ENCODE assay signal across 1 cellular context in the genomic region with DNA sequence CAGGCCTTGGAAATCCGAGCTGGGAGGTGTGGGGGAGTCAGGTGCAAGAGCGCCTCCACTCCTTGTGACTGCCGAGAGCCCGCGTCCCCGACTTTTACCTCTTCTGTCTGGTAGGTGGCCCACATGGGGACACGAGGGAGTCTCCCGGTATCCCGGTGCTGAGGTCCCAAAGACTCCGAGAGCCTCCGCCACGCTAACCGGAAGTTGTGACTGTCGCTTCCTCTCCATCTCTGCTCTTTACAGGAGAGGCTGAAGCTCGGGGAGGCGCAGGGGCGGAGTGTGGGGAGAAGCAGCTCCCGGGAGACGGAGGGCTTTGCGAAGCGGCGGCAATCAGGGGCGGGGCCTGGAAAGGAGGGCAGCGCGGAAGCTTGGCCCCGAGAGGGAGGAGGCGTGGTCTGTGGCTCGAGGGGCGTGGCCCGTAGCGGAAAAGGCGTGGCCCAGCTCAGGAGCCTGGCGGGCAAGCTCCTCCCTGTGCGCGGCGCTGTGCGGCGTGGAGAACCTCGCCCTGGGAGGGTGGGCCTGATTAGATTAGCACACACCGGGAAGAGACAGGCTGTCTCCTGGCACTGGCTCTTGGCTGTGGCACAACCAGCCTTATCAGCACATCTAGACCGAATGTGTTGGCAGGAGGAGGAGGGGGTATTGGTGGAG.
TF ChIP-seq lines count a peak whose summit lies in the region.

No MANE protein-coding gene starts in this region.

TF ChIP-seq in K562, 482 proteins besides CTCF, POLR2A, EP300 and RAD21 (continued from another document and continues in another):
- TF ChIP-seq FOXP4 (CRISPR knock-in tag; IDR thresholded peaks at IDR 0.05; ENCODE audit: borderline replicate concordance) (no peak), ZNF134 (CRISPR knock-in tag; conservative IDR thresholded peaks at IDR 0.05) (no peak), ZKSCAN8 (CRISPR knock-in tag; IDR thresholded peaks at IDR 0.05) (0 out of 2 replicates have a peak, but pooled peaks have one; percentile 37), CXXC5 (CRISPR knock-in tag; IDR thresholded peaks at IDR 0.05) (peak; percentile 64), CBX1 (IDR thresholded peaks at IDR 0.05; ENCODE audit: low read depth) (0 out of 2 replicates have a peak, but pooled peaks have one; percentile 10), NCOA1 (IDR thresholded peaks at IDR 0.05; ENCODE audit: low read depth) (no peak), VEZF1 (CRISPR knock-in tag; IDR thresholded peaks at IDR 0.05) (peak; percentile 49), ARID3B (CRISPR knock-in tag; IDR thresholded peaks at IDR 0.05; ENCODE audit: borderline replicate concordance) (no peak), ETV1 (tag; conservative IDR thresholded peaks at IDR 0.05; ENCODE audit: low read depth) (peak; percentile 69; the same call in 1 of the 2 replicates), POLR2H (tag; IDR thresholded peaks at IDR 0.05; ENCODE audit: low read depth) (0 out of 2 replicates have a peak, but pooled peaks have one; percentile 50), CREM (IDR thresholded peaks at IDR 0.05; ENCODE audit: low read depth) (peak; percentile 34; the same call in 1 of the 2 replicates), MNT (conservative IDR thresholded peaks at IDR 0.05) (0 out of 4 replicates have a peak, but pooled peaks of 1 of the 2 experiments have one; percentile 20), MYC (IDR thresholded peaks at IDR 0.05; ENCODE audit: low read depth, low read length) (peak; percentile 40; the same call in 1 of the 2 replicates), MYC (CRISPR knock-in tag; IDR thresholded peaks at IDR 0.05; ENCODE audit: borderline replicate concordance, low read depth) (no peak), CTBP1 (IDR thresholded peaks at IDR 0.05; ENCODE audit: borderline replicate concordance) (0 out of 2 replicates have a peak, but pooled peaks have one; percentile 32), TEAD1 (CRISPR knock-in tag; IDR thresholded peaks at IDR 0.05) (no peak), ELF1 (tag; IDR thresholded peaks at IDR 0.05) (peak; percentile 69), ZNF609 (CRISPR knock-in tag; IDR thresholded peaks at IDR 0.05; ENCODE audit: borderline replicate concordance) (no peak), HNRNPLL (IDR thresholded peaks at IDR 0.05; ENCODE audit: low read depth, low read length, poor library complexity, severe bottlenecking) (peak; percentile 33), TAF9B (IDR thresholded peaks at IDR 0.05; ENCODE audit: partially characterized antibody) (peak; percentile 68), RB1 (IDR thresholded peaks at IDR 0.05; ENCODE audit: low read depth) (no peak)
- TF ChIP-seq, protein P1, sequence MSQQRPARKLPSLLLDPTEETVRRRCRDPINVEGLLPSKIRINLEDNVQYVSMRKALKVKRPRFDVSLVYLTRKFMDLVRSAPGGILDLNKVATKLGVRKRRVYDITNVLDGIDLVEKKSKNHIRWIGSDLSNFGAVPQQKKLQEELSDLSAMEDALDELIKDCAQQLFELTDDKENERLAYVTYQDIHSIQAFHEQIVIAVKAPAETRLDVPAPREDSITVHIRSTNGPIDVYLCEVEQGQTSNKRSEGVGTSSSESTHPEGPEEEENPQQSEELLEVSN (IDR thresholded peaks at IDR 0.05; ENCODE audit: borderline replicate concordance in 1 of 2, extremely low read depth in 1 of 2, insufficient read depth in 1 of 2, insufficient read length in 1 of 2, low read depth in 1 of 2, low read length in 1 of 2, poor library complexity in 1 of 2, severe bottlenecking in 1 of 2): peak in 1 of 2 experiments; percentile 39
- TF ChIP-seq, protein P2, sequence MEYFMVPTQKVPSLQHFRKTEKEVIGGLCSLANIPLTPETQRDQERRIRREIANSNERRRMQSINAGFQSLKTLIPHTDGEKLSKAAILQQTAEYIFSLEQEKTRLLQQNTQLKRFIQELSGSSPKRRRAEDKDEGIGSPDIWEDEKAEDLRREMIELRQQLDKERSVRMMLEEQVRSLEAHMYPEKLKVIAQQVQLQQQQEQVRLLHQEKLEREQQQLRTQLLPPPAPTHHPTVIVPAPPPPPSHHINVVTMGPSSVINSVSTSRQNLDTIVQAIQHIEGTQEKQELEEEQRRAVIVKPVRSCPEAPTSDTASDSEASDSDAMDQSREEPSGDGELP (CRISPR knock-in tag; IDR thresholded peaks at IDR 0.05; ENCODE audit: borderline replicate concordance): 0 out of 2 replicates have a peak, but pooled peaks have one; percentile 14
- TF ChIP-seq, protein P3, sequence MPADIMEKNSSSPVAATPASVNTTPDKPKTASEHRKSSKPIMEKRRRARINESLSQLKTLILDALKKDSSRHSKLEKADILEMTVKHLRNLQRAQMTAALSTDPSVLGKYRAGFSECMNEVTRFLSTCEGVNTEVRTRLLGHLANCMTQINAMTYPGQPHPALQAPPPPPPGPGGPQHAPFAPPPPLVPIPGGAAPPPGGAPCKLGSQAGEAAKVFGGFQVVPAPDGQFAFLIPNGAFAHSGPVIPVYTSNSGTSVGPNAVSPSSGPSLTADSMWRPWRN (IDR thresholded peaks at IDR 0.05; ENCODE audit: low read depth): no peak
